18 cellular contexts compared by ENCODE assay signal in the genomic region with DNA sequence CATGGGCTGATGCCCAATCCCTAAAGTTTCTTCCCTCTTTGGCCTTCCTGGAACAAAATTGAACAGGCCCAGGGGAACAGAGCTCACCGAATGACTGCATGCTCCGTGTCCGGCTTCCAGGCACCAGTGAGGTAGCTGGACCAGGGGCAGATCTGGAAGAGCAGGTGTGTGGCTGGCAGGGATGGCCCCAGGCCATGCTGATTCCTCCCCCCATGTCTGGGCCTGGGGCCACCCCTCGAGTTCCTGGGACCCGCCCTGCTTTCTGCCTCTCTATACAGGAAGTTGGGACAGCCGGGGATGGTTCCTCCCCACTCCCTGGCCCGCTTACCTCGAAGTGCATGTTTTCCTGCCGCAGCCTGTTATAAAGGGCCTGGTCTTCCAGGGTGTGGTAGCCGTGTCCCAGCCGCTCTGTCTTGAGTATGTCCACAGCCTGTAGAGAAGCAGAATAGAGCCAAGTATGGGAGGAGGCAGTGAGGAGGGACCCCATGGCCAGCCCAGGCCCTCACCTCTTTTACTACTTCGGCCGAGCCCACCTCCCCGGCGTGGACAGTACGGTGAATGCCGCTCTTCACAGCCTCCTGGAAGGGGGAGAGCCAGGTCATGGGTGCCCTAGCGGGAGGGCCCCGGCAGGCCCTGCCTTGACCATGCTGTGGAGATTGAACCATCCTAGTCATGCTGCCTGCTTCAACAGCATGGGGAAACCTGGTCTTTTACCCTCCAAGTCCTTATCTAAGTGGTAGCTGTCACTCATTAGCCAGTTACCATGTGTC. TPM values are rescaled to one million over a fixed set of nuclear protein-coding genes. Genes with fewer than 3 reads are reported as not detected.
DNase-seq lines count a peak whose midpoint lies in the region; ATAC-seq and TF ChIP-seq lines count a peak whose summit lies in the region.
"Had no signal": no experiment of that assay in that cellular context is flagged by ENCODE, and none has a peak within 500 bp of the region (broad histone marks: within the 10 kb centered on the region; RNA-seq: fewer than 3 reads in every experiment).

No MANE protein-coding gene starts in this region.

- POLR2A ChIA-PET in activated B cell treated with CpG ODN at 0.5 μM for 24 hours (lab: Charles Lee) = interaction anchor here (1.0 to 1.1 kb wide), 2 partner anchors 24 to 32 kb away, joined by 3 to 4 read pairs; no protein-coding TSS in a partner anchor

- CTCF ChIA-PET in activated B cell treated with CpG ODN at 0.5 μM for 24 hours (lab: Charles Lee) = no interaction called here

- no peak overlapping the region for H3K4me3 Mint-ChIP-seq in natural killer cell treated with Interleukin-12 subunit alpha and Interleukin-12 subunit beta and Interleukin-15 and Interleukin-18, amount 100 ng/mL, for 72 hours
- H3K4me3 Mint-ChIP-seq in natural killer cell = no peak overlapping the region
- no peak overlapping the region for H3K4me3 Mint-ChIP-seq in activated B cell treated with CpG ODN at 0.5 μM for 24 hours
- H3K4me3 Mint-ChIP-seq in stimulated activated naive B cell treated with anti-CD40 and anti-IgM and Interleukin-4, amounts not matched to agents 10 μg/mL and 1 μg/mL and 100 μg/mL, for 72 hours = peak overlapping the region in 1 of 2 donors; percentile 21
- H3K4me3 Mint-ChIP-seq in activated CD4-positive, alpha-beta T cell treated with anti-CD3 and anti-CD28 coated beads, Interleukin-2, amount 10 ng/mL, durations not matched to agents 24 days and 14 days = no peak overlapping the region
- H3K4me3 Mint-ChIP-seq: CD8-positive, alpha-beta T cell; HFFc6 had no signal

- no peak for TF ChIP-seq CTCF in natural killer cell (IDR thresholded peaks at IDR 0.05)
- TF ChIP-seq CTCF in activated B cell treated with CpG ODN at 0.5 μM for 24 hours (IDR thresholded peaks at IDR 0.05) = no peak

- ATAC-seq in Right ventricle myocardium inferior (no peak), natural killer cell (no peak), activated B cell treated with CpG ODN at 0.5 μM for 24 hours (ENCODE audit: low read depth) (no peak)
- ATAC-seq in natural killer cell treated with Interleukin-12 subunit alpha and Interleukin-12 subunit beta and Interleukin-15 and Interleukin-18, amount 100 ng/mL, for 72 hours = no peak
- no peak for ATAC-seq in stimulated activated naive B cell treated with anti-CD40 and anti-IgM and Interleukin-4, amounts not matched to agents 10 μg/mL and 1 μg/mL and 100 μg/mL, for 72 hours (replicated peaks)
- ATAC-seq: A549; CD8-positive, alpha-beta T cell; GM12878; HCT116 had no signal

- H3K9me3 Mint-ChIP-seq in natural killer cell treated with Interleukin-12 subunit alpha and Interleukin-12 subunit beta and Interleukin-15 and Interleukin-18, amount 100 ng/mL, for 72 hours = no peaks in the 10 kb centered on the region
- H3K9me3 Mint-ChIP-seq in natural killer cell = no peaks in the 10 kb centered on the region
- H3K9me3 Mint-ChIP-seq in activated B cell treated with CpG ODN at 0.5 μM for 24 hours = no peaks in the 10 kb centered on the region
- H3K9me3 Mint-ChIP-seq in stimulated activated naive B cell treated with anti-CD40 and anti-IgM and Interleukin-4, amounts not matched to agents 10 μg/mL and 1 μg/mL and 100 μg/mL, for 72 hours = peaks cover 0 to 3% of the 10 kb centered on the region in 2 donors
- H3K9me3 Mint-ChIP-seq in activated CD4-positive, alpha-beta T cell treated with anti-CD3 and anti-CD28 coated beads, Interleukin-2, amount 10 ng/mL, durations not matched to agents 24 days and 14 days = peaks cover 7% of the 10 kb centered on the region
- H3K9me3 Mint-ChIP-seq: CD8-positive, alpha-beta T cell had no signal

- no peak overlapping the region for H3K27ac Mint-ChIP-seq in natural killer cell treated with Interleukin-12 subunit alpha and Interleukin-12 subunit beta and Interleukin-15 and Interleukin-18, amount 100 ng/mL, for 72 hours
- H3K27ac Mint-ChIP-seq in natural killer cell = no peak overlapping the region
- peak overlapping the region; percentile 30 for H3K27ac Mint-ChIP-seq in activated B cell treated with CpG ODN at 0.5 μM for 24 hours
- H3K27ac Mint-ChIP-seq in stimulated activated naive B cell treated with anti-CD40 and anti-IgM and Interleukin-4, amounts not matched to agents 10 μg/mL and 1 μg/mL and 100 μg/mL, for 72 hours = peak overlapping the region; percentile 47
- H3K27ac Mint-ChIP-seq in activated CD4-positive, alpha-beta T cell treated with anti-CD3 and anti-CD28 coated beads, Interleukin-2, amount 10 ng/mL, durations not matched to agents 24 days and 14 days = no peak overlapping the region
- H3K27ac Mint-ChIP-seq: CD8-positive, alpha-beta T cell; HFFc6 had no signal

- intact Hi-C loops in Right ventricle myocardium inferior (cut with DNase I) = no loop called here
- intact Hi-C loops in cardiac septum (cut with DNase I) = no loop called here
- intact Hi-C loops in natural killer cell (cut with micrococcal nuclease) = no loop called here
- intact Hi-C loops in activated B cell treated with CpG ODN at 0.5 μM for 24 hours (cut with micrococcal nuclease) = no loop called here
- intact Hi-C loops in activated CD4-positive, alpha-beta T cell treated with anti-CD3 and anti-CD28 coated beads, Interleukin-2, amount 10 ng/mL, durations not matched to agents 24 days and 14 days (cut with micrococcal nuclease) = no loop called here

- H3K4me1 Mint-ChIP-seq in natural killer cell treated with Interleukin-12 subunit alpha and Interleukin-12 subunit beta and Interleukin-15 and Interleukin-18, amount 100 ng/mL, for 72 hours (ENCODE audit: low read depth in 2 of 2) = peaks cover 0 to 2% of the 10 kb centered on the region in 2 donors
- peaks cover 14 to 26% of the 10 kb centered on the region in 2 donors for H3K4me1 Mint-ChIP-seq in natural killer cell
- peaks cover 19% of the 10 kb centered on the region for H3K4me1 Mint-ChIP-seq in activated B cell treated with CpG ODN at 0.5 μM for 24 hours
- H3K4me1 Mint-ChIP-seq in stimulated activated naive B cell treated with anti-CD40 and anti-IgM and Interleukin-4, amounts not matched to agents 10 μg/mL and 1 μg/mL and 100 μg/mL, for 72 hours = peaks cover 20 to 28% of the 10 kb centered on the region in 2 donors
- peaks cover 10% of the 10 kb centered on the region for H3K4me1 Mint-ChIP-seq in activated CD4-positive, alpha-beta T cell treated with anti-CD3 and anti-CD28 coated beads, Interleukin-2, amount 10 ng/mL, durations not matched to agents 24 days and 14 days

- DNase-seq in Right ventricle myocardium inferior (ENCODE audit: missing footprints) (peak; percentile 32), cardiac septum (ENCODE audit: low spot score) (no peak), natural killer cell (no peak), activated B cell treated with CpG ODN at 0.5 μM for 24 hours (no peak), NCI-H1092 (lab: John Stamatoyannopoulos, UW) (no peak)
- DNase-seq in natural killer cell treated with Interleukin-12 subunit alpha and Interleukin-12 subunit beta and Interleukin-15 and Interleukin-18, amount 100 ng/mL, for 72 hours (ENCODE audit: low spot score) = peak; percentile 56
- no peak for DNase-seq in stimulated activated naive B cell treated with anti-CD40 and anti-IgM and Interleukin-4, amounts not matched to agents 10 μg/mL and 1 μg/mL and 100 μg/mL, for 72 hours
- DNase-seq in activated CD4-positive, alpha-beta T cell treated with anti-CD3 and anti-CD28 coated beads, Interleukin-2, amount 10 ng/mL, durations not matched to agents 24 days and 14 days = no peak
- DNase-seq: Calu3; CD8-positive, alpha-beta T cell; DMS79 treated with DMSO at 0.1 percent for 48 hours; EL; GOT3; H7; HFFc6 had no signal

- H3K27me3 Mint-ChIP-seq in natural killer cell treated with Interleukin-12 subunit alpha and Interleukin-12 subunit beta and Interleukin-15 and Interleukin-18, amount 100 ng/mL, for 72 hours = no peaks in the 10 kb centered on the region
- no peaks in the 10 kb centered on the region for H3K27me3 Mint-ChIP-seq in natural killer cell (ENCODE audit: low read depth in 2 of 2)
- no peaks in the 10 kb centered on the region for H3K27me3 Mint-ChIP-seq in activated B cell treated with CpG ODN at 0.5 μM for 24 hours
- no peaks in the 10 kb centered on the region for H3K27me3 Mint-ChIP-seq in stimulated activated naive B cell treated with anti-CD40 and anti-IgM and Interleukin-4, amounts not matched to agents 10 μg/mL and 1 μg/mL and 100 μg/mL, for 72 hours
- H3K27me3 Mint-ChIP-seq in activated CD4-positive, alpha-beta T cell treated with anti-CD3 and anti-CD28 coated beads, Interleukin-2, amount 10 ng/mL, durations not matched to agents 24 days and 14 days = no peaks in the 10 kb centered on the region

- no peaks in the 10 kb centered on the region for H3K36me3 Mint-ChIP-seq in natural killer cell treated with Interleukin-12 subunit alpha and Interleukin-12 subunit beta and Interleukin-15 and Interleukin-18, amount 100 ng/mL, for 72 hours
- peaks cover 7% of the 10 kb centered on the region for H3K36me3 Mint-ChIP-seq in natural killer cell
- H3K36me3 Mint-ChIP-seq in activated B cell treated with CpG ODN at 0.5 μM for 24 hours (ENCODE audit: low read depth) = peaks cover 76% of the 10 kb centered on the region
- H3K36me3 Mint-ChIP-seq in stimulated activated naive B cell treated with anti-CD40 and anti-IgM and Interleukin-4, amounts not matched to agents 10 μg/mL and 1 μg/mL and 100 μg/mL, for 72 hours = peaks cover 67 to 81% of the 10 kb centered on the region in 2 donors
- H3K36me3 Mint-ChIP-seq in activated CD4-positive, alpha-beta T cell treated with anti-CD3 and anti-CD28 coated beads, Interleukin-2, amount 10 ng/mL, durations not matched to agents 24 days and 14 days (ENCODE audit: low read depth) = peaks cover 87% of the 10 kb centered on the region

RNA-seq across cellular contexts. Expression of gene ADA, which starts 28.8 kb away (rescaled TPM):
- total RNA-seq in Right ventricle myocardium inferior (10.7 TPM), cardiac septum (4.1 TPM), natural killer cell (10 to 100 TPM; 71.7 to 94.2 (median 73.9) TPM), activated B cell treated with CpG ODN at 0.5 μM for 24 hours (68.9 and 72.3 TPM in 2 replicates)
- total RNA-seq in natural killer cell treated with Interleukin-12 subunit alpha and Interleukin-12 subunit beta and Interleukin-15 and Interleukin-18, amount 100 ng/mL, for 72 hours = 10 to 100 TPM; 31.9 to 42.7 TPM
- total RNA-seq in activated CD4-positive, alpha-beta T cell treated with anti-CD3 and anti-CD28 coated beads, Interleukin-2, amount 10 ng/mL, durations not matched to agents 24 days and 14 days = 43.7 and 44.5 TPM in 2 replicates

RNA-seq across cellular contexts. Expression of gene PKIG, which starts 40.3 kb away (rescaled TPM):
- 206 TPM for total RNA-seq in Right ventricle myocardium inferior
- 274 TPM for total RNA-seq in cardiac septum
- total RNA-seq in natural killer cell treated with Interleukin-12 subunit alpha and Interleukin-12 subunit beta and Interleukin-15 and Interleukin-18, amount 100 ng/mL, for 72 hours = 1 to 10 TPM; 2.4 to 3.4 TPM
- 1 to 10 TPM in 2 of 3 donors, under 1 TPM in 1; 0.82 to 1.5 (median 1.5) TPM for total RNA-seq in natural killer cell
- 181 and 191 TPM in 2 replicates for total RNA-seq in activated B cell treated with CpG ODN at 0.5 μM for 24 hours
- 1.2 and 1.7 TPM in 2 replicates for total RNA-seq in activated CD4-positive, alpha-beta T cell treated with anti-CD3 and anti-CD28 coated beads, Interleukin-2, amount 10 ng/mL, durations not matched to agents 24 days and 14 days

Comparison
In these comparisons a context has a peak if more than half of its experiments do, and no peak if none do; other contexts are left out.
1. DNase-seq: peak in Right ventricle myocardium inferior (single experiment) and natural killer cell treated with Interleukin-12 subunit alpha and Interleukin-12 subunit beta and Interleukin-15 and Interleukin-18, amount 100 ng/mL, for 72 hours (single experiment); none in cardiac septum (single experiment), natural killer cell (single experiment), activated B cell treated with CpG ODN at 0.5 μM for 24 hours (single experiment), stimulated activated naive B cell treated with anti-CD40 and anti-IgM and Interleukin-4, amounts not matched to agents 10 μg/mL and 1 μg/mL and 100 μg/mL, for 72 hours (single experiment), NCI-H1092 (single experiment) and activated CD4-positive, alpha-beta T cell treated with anti-CD3 and anti-CD28 coated beads, Interleukin-2, amount 10 ng/mL, durations not matched to agents 24 days and 14 days (single experiment).
2. H3K27ac Mint-ChIP-seq: peak in activated B cell treated with CpG ODN at 0.5 μM for 24 hours (single experiment) and stimulated activated naive B cell treated with anti-CD40 and anti-IgM and Interleukin-4, amounts not matched to agents 10 μg/mL and 1 μg/mL and 100 μg/mL, for 72 hours (single experiment); none in natural killer cell treated with Interleukin-12 subunit alpha and Interleukin-12 subunit beta and Interleukin-15 and Interleukin-18, amount 100 ng/mL, for 72 hours (0 of 2), natural killer cell (0 of 2) and activated CD4-positive, alpha-beta T cell treated with anti-CD3 and anti-CD28 coated beads, Interleukin-2, amount 10 ng/mL, durations not matched to agents 24 days and 14 days (single experiment).
3. RNA of gene PKIG, which starts 40.3 kb away (total RNA-seq): 274 TPM in cardiac septum (single experiment), 206 TPM in Right ventricle myocardium inferior (single experiment) and 181 to 191 TPM in activated B cell treated with CpG ODN at 0.5 μM for 24 hours; 2.4 to 3.4 TPM in natural killer cell treated with Interleukin-12 subunit alpha and Interleukin-12 subunit beta and Interleukin-15 and Interleukin-18, amount 100 ng/mL, for 72 hours, 1.2 to 1.7 TPM in activated CD4-positive, alpha-beta T cell treated with anti-CD3 and anti-CD28 coated beads, Interleukin-2, amount 10 ng/mL, durations not matched to agents 24 days and 14 days and 0.82 to 1.5 TPM in natural killer cell; every median in the first group is over 10 times any median in the second.